Comparison of ENCODE assay signal across 1 cellular context in genomic region chr4:5711479-5712184, GRCh38.
A peak's percentile ranks its signal among the peaks of the same experiment; 100 is the strongest.
TF ChIP-seq lines count a peak whose summit lies in the region.

No MANE protein-coding gene starts in this region.

TF ChIP-seq in K562, 482 proteins besides CTCF, POLR2A, EP300 and RAD21 (continued from another document):
- TF ChIP-seq E2F6 (IDR thresholded peaks at IDR 0.05; ENCODE audit: borderline replicate concordance in 1 of 2, extremely low read depth in 1 of 2, insufficient read depth in 1 of 2, insufficient read length in 1 of 2, low read depth in 1 of 2, low read length in 1 of 2, poor library complexity in 1 of 2, severe bottlenecking in 1 of 2) (peak in 1 of 2 experiments; percentile 43), ZNF561 (CRISPR knock-in tag; conservative IDR thresholded peaks at IDR 0.05) (no peak), NBN (IDR thresholded peaks at IDR 0.05; ENCODE audit: low read depth) (no peak)
